8 cellular contexts compared by ENCODE assay signal in genomic region chr1:225772323-225772768, GRCh38. TPM values are rescaled to one million over a fixed set of nuclear protein-coding genes. Genes with fewer than 3 reads are reported as not detected.
DNase-seq lines count a peak whose midpoint lies in the region; ATAC-seq, FAIRE-seq and TF ChIP-seq lines count a peak whose summit lies in the region.

No MANE protein-coding gene starts in this region.

- no peaks in the 10 kb centered on the region for H3K36me3 ChIP-seq in BJ (ENCODE audit: control insufficient read depth, insufficient read depth, low read length)

- H3K4me3 ChIP-seq in BJ (ENCODE audit: low read depth, low read length) = no peak overlapping the region
- H3K4me3 ChIP-seq in choroid plexus epithelial cell (ENCODE audit: low read depth, low read length) = peak overlapping the region; percentile 1

- peak; percentile 96 for ATAC-seq in left lobe of liver
- no peak for ATAC-seq in GM18861 (IDR thresholded peaks at IDR 0.05; ENCODE audit: unreplicated experiment)

- peak; percentile 90 for TF ChIP-seq CTCF in BJ (IDR thresholded peaks at IDR 0.05; ENCODE audit: insufficient read depth, low read depth, low read length)
- TF ChIP-seq CTCF in choroid plexus epithelial cell (conservative IDR thresholded peaks at IDR 0.05; ENCODE audit: low read depth, low read length) = peak; percentile 99

- CTCF ChIA-PET in BJ (lab: Yijun Ruan, JAX) = interaction anchor here (0.6 to 10.5 kb wide), 62 partner anchors 8 to 312 kb away, joined by 3 to 231 read pairs (median 4); partner anchors contain the start of gene ENAH

- no peaks in the 10 kb centered on the region for H3K27me3 ChIP-seq in BJ (ENCODE audit: control insufficient read depth, insufficient read depth, low read length)

- DNase-seq in BJ (ENCODE audit: low read depth) = no peak
- peak; percentile 20 for DNase-seq in GM19238 (ENCODE audit: insufficient read length, low spot score)
- DNase-seq in M059J (ENCODE audit: low read depth) = peak; percentile 87
- DNase-seq in RCC 7860 (ENCODE audit: low spot score) = peak; percentile 83
- peak; percentile 94 for DNase-seq in choroid plexus epithelial cell (ENCODE audit: low read depth)
- DNase-seq in left lobe of liver (ENCODE audit: low spot score) = peak; percentile 83
- peak; percentile 23 to 44 for DNase-seq in stimulated activated CD4-positive, alpha-beta T cell treated with anti-CD3 and anti-CD28 coated beads, Interleukin-2, amount 100 ng/mL, for 24 hours

- FAIRE-seq in RCC 7860 (lab: Jason Lieb, UNC) = peak; percentile 66

- POLR2A ChIA-PET in BJ (lab: Charles Lee) = interaction anchor here (0.6 to 1.0 kb wide), 2 partner anchors 117 to 246 kb away, joined by 3 to 4 read pairs; no protein-coding TSS in a partner anchor

RNA-seq across cellular contexts. Expression of gene SRP9, which starts 5.3 kb away (rescaled TPM):
- 250 and 272 TPM in 2 replicates for polyA plus RNA-seq in BJ (2011; rRNA removed)
- 67.8 and 76.8 TPM in 2 replicates for polyA minus RNA-seq in BJ (2011; rRNA and poly(A)+ RNA removed)
- 651 and 703 TPM in 2 replicates for total RNA-seq in M059J (2014; rRNA removed; shearing (Covaris generic))
- 136 TPM for total RNA-seq in left lobe of liver

RNA-seq across cellular contexts. Expression of gene EPHX1, which starts 37.6 kb away (rescaled TPM):
- 17.9 and 34.3 TPM in 2 replicates for polyA plus RNA-seq in BJ (2011; rRNA removed)
- 10.4 and 16.2 TPM in 2 replicates for polyA minus RNA-seq in BJ (2011; rRNA and poly(A)+ RNA removed)
- total RNA-seq in M059J (2014; rRNA removed; shearing (Covaris generic)) = 55.3 and 55.8 TPM in 2 replicates
- total RNA-seq in left lobe of liver = 1,368 TPM

Comparison
In these comparisons a context has a peak if more than half of its experiments do, and no peak if none do; other contexts are left out.
1. RNA of gene EPHX1, which starts 37.6 kb away (total RNA-seq): 1,368 TPM in left lobe of liver (single experiment); 55.3 to 55.8 TPM in M059J; every median in the first group is over 10 times any median in the second.